In the genomic region with DNA sequence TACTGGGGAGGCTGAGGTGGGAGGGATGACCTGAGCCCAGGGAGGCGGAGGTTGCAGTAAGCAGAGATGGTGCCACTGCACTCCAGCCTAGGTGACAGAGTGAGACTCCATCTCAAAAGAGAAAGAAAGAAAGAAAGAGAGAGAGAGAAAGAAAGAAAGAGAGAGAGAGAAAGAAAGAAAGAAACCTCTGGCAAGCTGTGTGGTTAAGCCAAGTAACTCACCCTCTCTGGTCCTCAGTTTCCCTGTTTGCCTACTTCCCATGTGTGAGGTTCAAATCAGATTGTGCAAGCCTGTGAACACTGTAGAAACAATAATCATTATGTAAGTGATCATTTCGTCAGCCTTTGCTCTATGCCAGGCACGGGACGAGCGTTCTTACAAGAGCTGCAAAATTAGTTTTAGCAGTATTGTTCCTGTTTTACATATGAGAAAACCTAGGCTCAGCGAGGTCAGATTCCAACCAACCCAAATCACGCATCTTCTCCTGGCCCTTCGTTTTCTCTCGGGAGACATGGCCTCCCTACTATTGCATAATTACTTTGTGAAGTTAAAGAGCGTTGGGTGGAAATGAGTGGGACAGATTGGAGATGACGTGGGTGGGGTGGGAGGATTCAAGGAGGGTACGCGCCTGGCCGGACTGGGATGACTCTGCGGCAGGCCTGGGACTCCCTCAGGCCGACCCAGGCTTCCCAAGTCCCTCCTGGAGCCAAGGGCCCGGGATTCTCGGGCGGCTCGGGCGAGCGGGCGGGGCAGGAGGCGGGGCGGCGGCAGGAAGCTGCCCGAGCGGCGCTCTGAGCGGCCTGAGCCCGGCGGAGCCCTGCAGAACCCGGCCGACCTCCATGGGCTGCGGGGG, we compare ENCODE assay signal across 8 cellular contexts. TPM values are rescaled to one million over a fixed set of nuclear protein-coding genes. Genes with fewer than 3 reads are reported as not detected.
DNase-seq lines count a peak whose midpoint lies in the region; TF ChIP-seq lines count a peak whose summit lies in the region.

A gene with protein sequence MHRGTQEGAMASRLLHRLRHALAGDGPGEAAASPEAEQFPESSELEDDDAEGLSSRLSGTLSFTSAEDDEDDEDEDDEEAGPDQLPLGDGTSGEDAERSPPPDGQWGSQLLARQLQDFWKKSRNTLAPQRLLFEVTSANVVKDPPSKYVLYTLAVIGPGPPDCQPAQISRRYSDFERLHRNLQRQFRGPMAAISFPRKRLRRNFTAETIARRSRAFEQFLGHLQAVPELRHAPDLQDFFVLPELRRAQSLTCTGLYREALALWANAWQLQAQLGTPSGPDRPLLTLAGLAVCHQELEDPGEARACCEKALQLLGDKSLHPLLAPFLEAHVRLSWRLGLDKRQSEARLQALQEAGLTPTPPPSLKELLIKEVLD (plus strand): TSS at position 770 of the 853 bp plus-strand sequence. CDS start 121 bp downstream, outside the sequence.

- H3K4me3 ChIP-seq in BLaER1 treated with 17β-estradiol and CSF1 and Interleukin-3, amounts not matched to agents 10 nM and 100 nM: peak within 1 kb of the TSS; percentile 50 to 71 (median 59)
- peak within 1 kb of the TSS; percentile 70 for H3K4me3 ChIP-seq in fibroblast of pulmonary artery (replicated peaks; ENCODE audit: low read depth, low read length)
- H3K4me3 ChIP-seq in muscle layer of duodenum (ENCODE audit: low read depth in 1 of 2, low read length in 2 of 2): peak within 1 kb of the TSS; percentile 76 to 82
- H3K4me3 ChIP-seq in thymus (ENCODE audit: low read length): peak within 1 kb of the TSS; percentile 62

- H3K27ac ChIP-seq in BLaER1 treated with 17β-estradiol and CSF1 and Interleukin-3, amounts not matched to agents 10 nM and 100 nM: peak within 1 kb of the TSS; percentile 19 to 74 (median 57); a peak in 19 of 22 replicates
- peak within 1 kb of the TSS; percentile 68 for H3K27ac ChIP-seq in muscle layer of duodenum (ENCODE audit: low read length)
- peak within 1 kb of the TSS; percentile 65 for H3K27ac ChIP-seq in thymus (ENCODE audit: low read depth)

- 0 out of 22 replicates have a peak, but pooled peaks cover 0 to 5% (median 0%) of the 10 kb centered on the region in 11 experiments for H3K36me3 ChIP-seq in BLaER1 treated with 17β-estradiol and CSF1 and Interleukin-3, amounts not matched to agents 10 nM and 100 nM
- H3K36me3 ChIP-seq in muscle layer of duodenum (ENCODE audit: control insufficient read depth in 1 of 2, insufficient read depth in 2 of 2, low read length in 2 of 2) (peaks cover 0 to 5% of the 10 kb centered on the region in 2 donors), thymus (ENCODE audit: control insufficient read depth, insufficient read depth) (no peaks in the 10 kb centered on the region)

- H3K27me3 ChIP-seq in BLaER1 treated with 17β-estradiol and CSF1 and Interleukin-3, amounts not matched to agents 10 nM and 100 nM: peaks cover 0 to 31% (median 24%) of the 10 kb centered on the region in 11 experiments; a peak in 19 of 22 replicates
- H3K27me3 ChIP-seq in muscle layer of duodenum (ENCODE audit: low read depth, low read length): no peaks in the 10 kb centered on the region
- H3K27me3 ChIP-seq in thymus (ENCODE audit: control insufficient read depth, insufficient read depth): peaks cover 22% of the 10 kb centered on the region

- H3K4me1 ChIP-seq in BLaER1 treated with 17β-estradiol and CSF1 and Interleukin-3, amounts not matched to agents 10 nM and 100 nM: peaks cover 11 to 51% (median 16%) of the 10 kb centered on the region in 10 experiments
- H3K4me1 ChIP-seq in muscle layer of duodenum (ENCODE audit: control insufficient read depth in 1 of 2, insufficient read depth in 2 of 2, low read length in 2 of 2): peaks cover 13 to 33% of the 10 kb centered on the region in 2 donors
- peaks cover 6% of the 10 kb centered on the region for H3K4me1 ChIP-seq in thymus (ENCODE audit: control insufficient read depth, insufficient read depth, low read length)

- H3K4me2 ChIP-seq in BLaER1 treated with 17β-estradiol and CSF1 and Interleukin-3, amounts not matched to agents 10 nM and 100 nM: peak within 1 kb of the TSS; percentile 88 to 99 (median 97)

- 7% methylated on average over 35 of the region's 35 CpGs for WGBS in thymus

- H3K9me3 ChIP-seq in BLaER1 treated with 17β-estradiol and CSF1 and Interleukin-3, amounts not matched to agents 10 nM and 100 nM (replicated peaks in 1 of 11): no peaks in the 10 kb centered on the region
- H3K9me3 ChIP-seq in muscle layer of duodenum (ENCODE audit: control insufficient read depth in 1 of 2, low read length in 2 of 2): no peaks in the 10 kb centered on the region
- H3K9me3 ChIP-seq in thymus (ENCODE audit: control insufficient read depth): no peaks in the 10 kb centered on the region

- H4K20me1 ChIP-seq in BLaER1 treated with 17β-estradiol and CSF1 and Interleukin-3, amounts not matched to agents 10 nM and 100 nM: 0 out of 22 replicates have a peak, but pooled peaks cover 0 to 4% (median 0%) of the 10 kb centered on the region in 11 experiments

- H3K9ac ChIP-seq in BLaER1 treated with 17β-estradiol and CSF1 and Interleukin-3, amounts not matched to agents 10 nM and 100 nM: peak within 1 kb of the TSS; percentile 60 to 81 (median 72)

- DNase-seq in H4 (ENCODE audit: low spot score) (peak; percentile 76), NCI-H510A (lab: John Stamatoyannopoulos, UW) (peak; percentile 68), fibroblast of pulmonary artery (ENCODE audit: low read depth) (peak; percentile 97), OCI-M2 (lab: John Stamatoyannopoulos, UW; ENCODE audit: unreplicated experiment) (no peak)
- peak; percentile 75 for DNase-seq in activated effector memory CD4-positive, alpha-beta T cell treated with anti-CD3 and anti-CD28 coated beads, Interleukin-2, amount 50 U/mL, for 16 hours

- no peak for TF ChIP-seq CTCF in fibroblast of pulmonary artery (IDR thresholded peaks at IDR 0.05; ENCODE audit: low read length, missing control alignments)

RNA-seq across cellular contexts. Expression of the gene that starts here (rescaled TPM):
- total RNA-seq in H4 (2014; rRNA removed; shearing (Covaris generic)): 17.1 and 22.3 TPM in 2 replicates
- polyA plus RNA-seq in thymus: 8.4 TPM
